ENCODE assay signal across 8 cellular contexts in genomic region chr6:26031595-26032386, GRCh38. TPM values are rescaled to one million over a fixed set of nuclear protein-coding genes. Genes with fewer than 3 reads are reported as not detected.
DNase-seq lines count a peak whose midpoint lies in the region; ATAC-seq and TF ChIP-seq lines count a peak whose summit lies in the region.

No MANE protein-coding gene starts in this region.

- H3K36me3 Mint-ChIP-seq in CD4-positive, alpha-beta T cell (ENCODE audit: low read depth), result peaks cover 18% of the 10 kb centered on the region
- H3K36me3 Mint-ChIP-seq in activated CD4-positive, alpha-beta T cell treated with anti-CD3 and anti-CD28 coated beads, Interleukin-2, amount 10 ng/mL, durations not matched to agents 7 days and 5 days (ENCODE audit: low read depth), result peaks cover 2% of the 10 kb centered on the region

- H3K27ac ChIP-seq in CD4-positive, alpha-beta T cell (ENCODE audit: low read depth, low read length), result peak overlapping the region; percentile 72

- CTCF ChIA-PET in CD4-positive, alpha-beta T cell (lab: Charles Lee), result interaction anchor here (0.8 to 3.9 kb wide), 14 partner anchors 9 to 1859 kb away, joined by 3 to 17 read pairs (median 4); a partner anchor contains a TSS
- CTCF ChIA-PET in activated CD4-positive, alpha-beta T cell treated with anti-CD3 and anti-CD28 coated beads, Interleukin-2, amount 10 ng/mL, durations not matched to agents 7 days and 5 days (lab: Charles Lee), result interaction anchor here (1.0 to 11.3 kb wide), 12 partner anchors 9 to 1778 kb away, joined by 3 to 121 read pairs (median 4); a partner anchor contains a TSS

- DNase-seq in CD4-positive, alpha-beta T cell, result peak; percentile 73 to 89 (median 78)
- DNase-seq in NCI-H526 treated with DMSO at 0.1 percent for 48 hours (lab: John Stamatoyannopoulos, UW) (peak; percentile 99), dermis blood vessel endothelial cell (peak; percentile 96), left lobe of liver (ENCODE audit: low spot score) (peak; percentile 89)
- DNase-seq in activated CD4-positive, alpha-beta T cell treated with anti-CD3 and anti-CD28 coated beads, Interleukin-2, amount 10 ng/mL, durations not matched to agents 7 days and 5 days, result peak; percentile 96
- DNase-seq in stimulated activated CD4-positive, alpha-beta T cell treated with anti-CD3 and anti-CD28 coated beads, Interleukin-4, amount 100 ng/mL, for 4 hours, result peak; percentile 58 to 77

- intact Hi-C loops in CD4-positive, alpha-beta T cell (cut with DNase I, micrococcal nuclease), result loop anchor here in 1 of 2 experiments (5.0 kb wide), 1 partner anchor 1106 kb away; a partner anchor contains a TSS

- no peaks in the 10 kb centered on the region for H3K27me3 ChIP-seq in CD4-positive, alpha-beta T cell (ENCODE audit: control insufficient read depth, insufficient read depth, low read length)

- H3K9me3 ChIP-seq in CD4-positive, alpha-beta T cell (ENCODE audit: control insufficient read depth, low read length), result no peaks in the 10 kb centered on the region

- H3K9me3 Mint-ChIP-seq in CD4-positive, alpha-beta T cell, result no peaks in the 10 kb centered on the region
- H3K9me3 Mint-ChIP-seq in activated CD4-positive, alpha-beta T cell treated with anti-CD3 and anti-CD28 coated beads, Interleukin-2, amount 10 ng/mL, durations not matched to agents 7 days and 5 days, result no peaks in the 10 kb centered on the region

- POLR2A ChIA-PET in CD4-positive, alpha-beta T cell (lab: Charles Lee), result interaction anchor here (0.6 to 12.3 kb wide), 37 partner anchors 10 to 1862 kb away, joined by 3 to 919 read pairs (median 19); partner anchors contain the start of gene HFE
- POLR2A ChIA-PET in activated CD4-positive, alpha-beta T cell treated with anti-CD3 and anti-CD28 coated beads, Interleukin-2, amount 10 ng/mL, durations not matched to agents 7 days and 5 days (lab: Charles Lee), result interaction anchor here (0.8 to 11.7 kb wide), 28 partner anchors 10 to 1862 kb away, joined by 3 to 504 read pairs (median 10); a partner anchor contains a TSS

- peak overlapping the region; percentile 99 for H3K27ac Mint-ChIP-seq in CD4-positive, alpha-beta T cell
- peak overlapping the region; percentile 100 for H3K27ac Mint-ChIP-seq in activated CD4-positive, alpha-beta T cell treated with anti-CD3 and anti-CD28 coated beads, Interleukin-2, amount 10 ng/mL, durations not matched to agents 7 days and 5 days

- peak; percentile 65 for ATAC-seq in CD4-positive, alpha-beta T cell (ENCODE audit: poor library complexity)
- ATAC-seq in GM19395 (IDR thresholded peaks at IDR 0.05; ENCODE audit: unreplicated experiment) (peak; percentile 58), HG03521 (IDR thresholded peaks at IDR 0.05; ENCODE audit: unreplicated experiment) (peak; percentile 49), left lobe of liver (peak; percentile 76)

- peak; percentile 22 for TF ChIP-seq CTCF in CD4-positive, alpha-beta T cell (IDR thresholded peaks at IDR 0.05)

- peaks cover 45% of the 10 kb centered on the region for H3K4me1 Mint-ChIP-seq in CD4-positive, alpha-beta T cell (ENCODE audit: low read depth)
- peaks cover 79% of the 10 kb centered on the region for H3K4me1 Mint-ChIP-seq in activated CD4-positive, alpha-beta T cell treated with anti-CD3 and anti-CD28 coated beads, Interleukin-2, amount 10 ng/mL, durations not matched to agents 7 days and 5 days

- peak overlapping the region; percentile 97 for H3K4me3 Mint-ChIP-seq in CD4-positive, alpha-beta T cell
- H3K4me3 Mint-ChIP-seq in activated CD4-positive, alpha-beta T cell treated with anti-CD3 and anti-CD28 coated beads, Interleukin-2, amount 10 ng/mL, durations not matched to agents 7 days and 5 days, result peak overlapping the region; percentile 96

- no peaks in the 10 kb centered on the region for H3K27me3 Mint-ChIP-seq in CD4-positive, alpha-beta T cell
- H3K27me3 Mint-ChIP-seq in activated CD4-positive, alpha-beta T cell treated with anti-CD3 and anti-CD28 coated beads, Interleukin-2, amount 10 ng/mL, durations not matched to agents 7 days and 5 days, result peaks cover 3% of the 10 kb centered on the region

RNA-seq across cellular contexts. Expression of gene HFE, which starts 55.4 kb away (rescaled TPM):
- total RNA-seq in CD4-positive, alpha-beta T cell, result under 1 TPM; 0.08 to 0.28 TPM
- 1 to 10 TPM; 3.0 to 3.5 TPM for total RNA-seq in activated CD4-positive, alpha-beta T cell treated with anti-CD3 and anti-CD28 coated beads, Interleukin-2, amount 10 ng/mL, durations not matched to agents 7 days and 5 days
- total RNA-seq in dermis blood vessel endothelial cell (2.2 and 6.2 TPM in 2 replicates), left lobe of liver (14.1 TPM)

Comparison
In these comparisons a context has a peak if more than half of its experiments do, and no peak if none do; other contexts are left out.
1. Peak in every context shown above with its lines: DNase-seq, ATAC-seq and H3K27ac ChIP-seq.